Comparison of ENCODE assay signal across 13 cellular contexts in the genomic region with DNA sequence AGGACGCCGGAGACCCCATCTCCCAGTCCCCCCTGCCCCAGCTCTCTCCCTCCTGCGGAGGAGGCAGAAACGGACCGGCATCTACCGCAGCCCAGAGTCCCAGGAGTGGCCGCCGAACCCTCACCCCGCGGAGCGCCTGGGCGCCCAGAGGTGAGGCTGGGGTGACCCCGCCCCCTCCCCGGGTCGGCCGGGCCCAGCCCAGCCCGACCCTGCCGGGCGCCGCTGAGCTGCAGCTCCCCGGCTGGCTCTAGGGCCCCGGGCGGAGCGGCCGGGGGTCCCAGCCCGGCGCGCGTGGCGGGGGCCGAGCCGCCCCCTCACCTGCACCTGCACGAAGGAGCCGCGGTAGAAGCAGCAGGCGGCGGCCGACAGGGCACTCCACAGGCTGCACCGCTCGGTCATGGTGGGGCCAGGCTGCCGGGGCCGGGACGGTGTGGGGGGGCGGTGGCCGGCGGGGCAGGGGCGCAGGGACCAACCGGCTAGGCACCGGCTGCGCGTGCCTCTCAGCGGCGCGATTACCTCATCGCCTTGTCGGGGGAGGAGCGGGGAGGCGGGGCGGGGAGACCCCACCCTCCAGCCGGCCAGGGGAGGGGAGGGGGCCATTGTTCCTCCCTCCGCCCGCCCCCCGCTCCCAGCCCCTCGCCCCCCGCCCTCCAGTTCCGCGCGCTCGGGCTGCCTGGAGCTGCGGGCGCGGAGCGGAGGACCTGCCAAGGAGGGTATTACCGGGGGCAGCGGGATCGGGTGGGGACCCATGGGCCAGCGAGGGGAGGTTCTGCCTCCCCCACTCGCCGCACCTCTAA. TPM values are rescaled to one million over a fixed set of nuclear protein-coding genes. Genes with fewer than 3 reads are reported as not detected.
DNase-seq lines count a peak whose midpoint lies in the region; ATAC-seq and TF ChIP-seq lines count a peak whose summit lies in the region.
"Had no signal": no experiment of that assay in that cellular context is flagged by ENCODE, and none has a peak within 500 bp of the region (broad histone marks: within the 10 kb centered on the region; RNA-seq: fewer than 3 reads in every experiment).

No MANE protein-coding gene starts in this region.

- no peak for TF ChIP-seq CTCF in WERI-Rb-1 (IDR thresholded peaks at IDR 0.05; ENCODE audit: low read depth, low read length)
- TF ChIP-seq CTCF in testis (IDR thresholded peaks at IDR 0.05): no peak

- intact Hi-C loops in testis (cut with DNase I; ENCODE audit: low total_unique reads): no loop called here

- in situ Hi-C loops in KBM-7 (cut with MboI; ENCODE audit: low pct_unique_long_range_greater_than_20kb, low sequenced_read_pairs): no loop called here

- WGBS in testis, 2 donors: 7% methylated on average over 31 of the region's 79 CpGs; no CpG with 5 or more reads in 1 of the 2 donors

- H3K27me3 ChIP-seq in WERI-Rb-1 (ENCODE audit: insufficient read depth, low read depth, severe bottlenecking) (no peaks in the 10 kb centered on the region), testis (no peaks in the 10 kb centered on the region)

- H3K4me1 ChIP-seq in testis: no peaks in the 10 kb centered on the region

- H3K4me3 ChIP-seq in WERI-Rb-1 (ENCODE audit: low read depth, low read length): peak overlapping the region; percentile 58
- H3K4me3 ChIP-seq in iPS-11a (ENCODE audit: low read depth, low read length): peak overlapping the region; percentile 57
- H3K4me3 ChIP-seq in testis: peak overlapping the region; percentile 9 to 26

- peak; percentile 32 to 66 for DNase-seq in NCI-H524 (lab: John Stamatoyannopoulos, UW)
- no peak for DNase-seq in NCI-H524 treated with DMSO at 0.1 percent for 48 hours (lab: John Stamatoyannopoulos, UW)
- DNase-seq in WERI-Rb-1: peak; percentile 82
- DNase-seq in testis: no peak
- no peak for DNase-seq in KBM-7
- DNase-seq: activated CD4-positive, alpha-beta T cell treated with anti-CD3 and anti-CD28 coated beads, Interleukin-2, amount 50 U/mL, for 48 hours; activated naive CD4-positive, alpha-beta T cell treated with anti-CD3 and anti-CD28 coated beads, Interleukin-2, amount 50 U/mL, for 16 hours; natural killer cell; NCI-H187 treated with DMSO at 0.1 percent for 48 hours had no signal

- H3K9me3 ChIP-seq in WERI-Rb-1 (ENCODE audit: severe bottlenecking): no peaks in the 10 kb centered on the region
- no peaks in the 10 kb centered on the region for H3K9me3 ChIP-seq in testis

- TF ChIP-seq POLR2A in testis (IDR thresholded peaks at IDR 0.05): no peak

- no peak for ATAC-seq in HG03442 (IDR thresholded peaks at IDR 0.05; ENCODE audit: unreplicated experiment)
- ATAC-seq in HG02870 (IDR thresholded peaks at IDR 0.05; ENCODE audit: unreplicated experiment): no peak
- ATAC-seq: natural killer cell had no signal

- H3K27ac ChIP-seq in WERI-Rb-1 (no peak overlapping the region), testis (no peak overlapping the region)

- H3K36me3 ChIP-seq in WERI-Rb-1: peaks cover 6% of the 10 kb centered on the region; the same call in 1 of the 2 replicates
- no peaks in the 10 kb centered on the region for H3K36me3 ChIP-seq in testis (ENCODE audit: low read depth, missing control alignments)

RNA-seq across cellular contexts. Expression of a gene that starts 19.9 kb away (rescaled TPM):
- total RNA-seq in testis: 10 to 100 TPM; 28.7 to 32.0 TPM
- polyA plus RNA-seq in testis (ENCODE audit: insufficient read depth, low read depth, low replicate concordance): 30.4 TPM

RNA-seq across cellular contexts. Expression of a gene that starts 23.5 kb away (rescaled TPM):
- total RNA-seq in testis: 1 to 10 TPM; 6.6 to 9.6 TPM
- polyA plus RNA-seq in testis (ENCODE audit: insufficient read depth, low read depth, low replicate concordance): 8.8 TPM

RNA-seq across cellular contexts. Expression of a gene that starts 30.9 kb away (rescaled TPM):
- 100 to 1,000 TPM; 136 to 163 TPM for total RNA-seq in testis
- polyA plus RNA-seq in testis (ENCODE audit: insufficient read depth, low read depth, low replicate concordance): 77.1 TPM

RNA-seq across cellular contexts. Expression of a gene that starts 39.1 kb away (rescaled TPM):
- total RNA-seq in testis: 10 to 100 TPM; 25.0 to 32.7 TPM
- polyA plus RNA-seq in testis (ENCODE audit: insufficient read depth, low read depth, low replicate concordance): 46.2 TPM
- total RNA-seq: dermis microvascular lymphatic vessel endothelial cell had no signal

RNA-seq across cellular contexts. Expression of a gene that starts 39.5 kb away (rescaled TPM):
- 10 to 100 TPM; 19.0 to 24.5 TPM for total RNA-seq in testis
- 18.2 TPM for polyA plus RNA-seq in testis (ENCODE audit: insufficient read depth, low read depth, low replicate concordance)

Comparison
In these comparisons a context has a peak if more than half of its experiments do, and no peak if none do; other contexts are left out.
1. DNase-seq: peak in NCI-H524 (2 of 2) and WERI-Rb-1 (single experiment); none in NCI-H524 treated with DMSO at 0.1 percent for 48 hours (single experiment), testis (single experiment) and KBM-7 (single experiment).
2. Peak in every context shown above with its lines, with median percentiles within 50 percentile points of each other: H3K4me3 ChIP-seq.